In the genomic region with DNA sequence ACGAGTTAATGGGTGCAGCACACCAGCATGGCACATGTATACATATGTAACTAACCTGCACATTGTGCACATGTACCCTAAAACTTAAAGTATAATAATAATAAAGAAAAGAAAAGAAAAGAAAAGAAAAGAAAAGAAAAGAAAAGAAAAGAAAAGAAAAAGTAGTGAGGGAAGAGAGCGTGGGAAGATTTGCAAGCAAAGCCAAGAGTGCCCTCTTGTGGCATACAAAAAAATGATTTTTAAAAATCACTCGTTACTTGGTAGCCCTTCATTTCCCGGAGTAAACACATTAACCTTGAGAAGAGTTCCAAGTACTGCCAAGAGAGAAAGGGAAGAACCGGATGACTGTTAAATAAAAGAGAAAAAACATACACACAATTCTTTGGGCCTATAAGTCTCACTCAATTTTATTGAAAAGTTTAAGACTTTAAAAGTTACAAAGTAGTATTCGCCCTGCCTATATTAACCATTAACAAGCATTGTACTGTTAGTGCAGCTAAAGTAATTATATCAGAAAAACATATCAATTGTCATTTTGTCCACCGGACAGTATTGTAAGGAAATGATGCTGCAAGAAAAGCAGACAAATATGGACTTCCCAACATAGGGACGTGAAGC, we compare ENCODE assay signal across 8 cellular contexts. TPM values are rescaled to one million over a fixed set of nuclear protein-coding genes. Genes with fewer than 3 reads are reported as not detected.
DNase-seq lines count a peak whose midpoint lies in the region; TF ChIP-seq lines count a peak whose summit lies in the region.

No MANE protein-coding gene starts in this region.

- peak; percentile 50; the same call in 1 of the 2 replicates for TF ChIP-seq CTCF in LNCAP (IDR thresholded peaks at IDR 0.05)
- TF ChIP-seq CTCF in right atrium auricular region (IDR thresholded peaks at IDR 0.05), result peak; percentile 33 to 77
- TF ChIP-seq CTCF in stomach (IDR thresholded peaks at IDR 0.05), result peak in 5 of 7 experiments; percentile 20 to 75 (median 46)

- no peak overlapping the region for H3K9ac ChIP-seq in adipocyte (ENCODE audit: low read length)

- peaks cover 27% of the 10 kb centered on the region for H3K4me1 ChIP-seq in adipocyte (ENCODE audit: control insufficient read depth, insufficient read depth, low read length)
- H3K4me1 ChIP-seq in right atrium auricular region, result peaks cover 0 to 7% of the 10 kb centered on the region in 2 donors
- H3K4me1 ChIP-seq in stomach, result peaks cover 5 to 16% (median 11%) of the 10 kb centered on the region in 4 donors

- H3K36me3 ChIP-seq in adipocyte (ENCODE audit: control insufficient read depth, insufficient read depth, low read length, severe bottlenecking), result peaks cover 26% of the 10 kb centered on the region
- no peaks in the 10 kb centered on the region for H3K36me3 ChIP-seq in right atrium auricular region
- H3K36me3 ChIP-seq in stomach, result peaks cover 0 to 15% (median 13%) of the 10 kb centered on the region in 4 donors

- H3K27ac ChIP-seq in right atrium auricular region (no peak overlapping the region), stomach (no peak overlapping the region)

- intact Hi-C loops in stomach (cut with DNase I; ENCODE audit: low total_unique reads), result loop anchor here (5.0 kb wide), 1 partner anchor 186 kb away; no protein-coding TSS in a partner anchor

- 34 to 41% (median 36%) methylated on average over 8 of the region's 8 CpGs for WGBS in stomach, 5 donors

- peak; percentile 64 for DNase-seq in ELR (ENCODE audit: low read depth)
- DNase-seq in adipocyte (ENCODE audit: low read depth), result peak; percentile 83
- DNase-seq in right atrium auricular region (ENCODE audit: low spot score), result no peak
- no peak for DNase-seq in stomach
- DNase-seq in GF-D8 (lab: John Stamatoyannopoulos, UW), result no peak
- DNase-seq in activated effector memory CD4-positive, alpha-beta T cell treated with anti-CD3 and anti-CD28 coated beads, Interleukin-2, amount 50 U/mL, for 16 hours, result no peak
- no peak for DNase-seq in stimulated activated naive CD4-positive, alpha-beta T cell treated with Interleukin-2 at 50 U/mL for 16 hours (lab: John Stamatoyannopoulos, UW)

- H3K27me3 ChIP-seq in adipocyte (replicated peaks; ENCODE audit: control insufficient read depth, insufficient read depth, low read length), result no peaks in the 10 kb centered on the region
- no peaks in the 10 kb centered on the region for H3K27me3 ChIP-seq in right atrium auricular region
- peaks cover 0 to 21% (median 12%) of the 10 kb centered on the region in 3 donors for H3K27me3 ChIP-seq in stomach

- no peak for TF ChIP-seq POLR2A in stomach (IDR thresholded peaks at IDR 0.05)

- no peak for TF ChIP-seq EP300 in stomach (IDR thresholded peaks at IDR 0.05)

- H3K9me3 ChIP-seq in adipocyte (ENCODE audit: control insufficient read depth, low read length) (no peaks in the 10 kb centered on the region), right atrium auricular region (no peaks in the 10 kb centered on the region), stomach (no peaks in the 10 kb centered on the region)

- H3K4me3 ChIP-seq in adipocyte (ENCODE audit: low read length), result no peak overlapping the region
- no peak overlapping the region for H3K4me3 ChIP-seq in right atrium auricular region
- H3K4me3 ChIP-seq in stomach, result no peak overlapping the region

RNA-seq across cellular contexts. Expression of a gene that starts 6.2 kb away (rescaled TPM):
- total RNA-seq in right atrium auricular region (1 to 10 TPM in 1 of 2 donors, under 1 TPM in 1; 0.98 to 1.8 TPM), stomach (10 to 100 TPM in 1 of 5 donors, 1 to 10 TPM in 2, not detected in 2; 1.7 to 26.3 (median 5.7) TPM)
- 1 to 10 TPM; 2.7 to 9.8 (median 5.0) TPM for polyA plus RNA-seq in stomach

RNA-seq across cellular contexts. Expression of a gene that starts 38.3 kb away (rescaled TPM):
- total RNA-seq in right atrium auricular region, result 10 to 100 TPM; 17.6 to 25.7 TPM
- 10 to 100 TPM in 4 of 5 donors, 1 to 10 TPM in 1; 1.8 to 65.9 (median 13.4) TPM for total RNA-seq in stomach
- polyA plus RNA-seq in stomach, result 10 to 100 TPM; 12.2 to 22.8 (median 12.6) TPM

Comparison
In these comparisons a context has a peak if more than half of its experiments do, and no peak if none do; other contexts are left out.
1. DNase-seq: peak in ELR (single experiment) and adipocyte (single experiment); none in right atrium auricular region (single experiment), stomach (single experiment), GF-D8 (single experiment), activated effector memory CD4-positive, alpha-beta T cell treated with anti-CD3 and anti-CD28 coated beads, Interleukin-2, amount 50 U/mL, for 16 hours (single experiment) and stimulated activated naive CD4-positive, alpha-beta T cell treated with Interleukin-2 at 50 U/mL for 16 hours (single experiment).
2. Peak in every context shown above with its lines, with median percentiles within 50 percentile points of each other: CTCF ChIP-seq.